1 cellular context compared by ENCODE assay signal in the genomic region with DNA sequence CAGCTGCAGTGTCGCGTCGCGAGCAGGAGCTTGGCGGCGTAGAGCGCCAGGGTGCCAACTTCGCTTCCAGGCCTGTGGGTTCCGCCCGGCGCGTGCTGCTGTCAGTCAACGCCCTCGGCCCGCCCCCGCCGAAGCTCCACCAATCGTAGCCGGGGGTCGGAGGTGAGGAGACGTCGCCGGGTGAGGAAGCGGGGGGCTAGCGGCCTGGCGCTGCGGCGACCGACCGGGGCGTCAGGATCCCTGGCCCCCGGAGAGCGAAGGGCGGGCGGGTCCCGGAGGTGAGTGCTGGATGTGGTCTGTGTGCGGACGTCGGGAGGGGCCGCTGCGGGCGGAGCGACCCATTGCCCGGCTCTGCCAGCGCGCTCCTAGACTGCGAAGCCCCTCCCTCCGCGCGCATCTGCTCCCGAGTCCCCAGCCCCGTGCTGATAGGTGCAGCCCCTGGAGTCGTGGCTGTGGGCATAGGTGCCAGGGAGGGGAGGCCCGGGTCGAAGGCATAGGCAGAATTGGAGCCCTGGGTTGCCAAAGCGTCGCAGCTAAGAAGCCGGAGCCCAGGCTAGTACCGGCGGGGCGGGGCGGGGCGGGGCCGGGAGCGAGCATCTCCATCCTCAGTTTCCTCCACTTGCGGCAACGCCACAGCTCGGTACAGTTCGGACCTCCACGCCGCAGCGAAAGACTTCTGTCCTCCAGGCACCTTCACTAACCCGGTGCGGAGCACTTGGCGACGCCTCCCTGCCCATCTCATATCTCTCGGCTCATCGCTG.
TF ChIP-seq lines count a peak whose summit lies in the region.

A gene (plus strand): TSS at position 165 of the 761 bp plus-strand sequence. CDS start 6,386 bp downstream, outside the sequence.

TF ChIP-seq in GM23338, 12 proteins besides CTCF, POLR2A, EP300 and RAD21:
- TF ChIP-seq, protein P1, sequence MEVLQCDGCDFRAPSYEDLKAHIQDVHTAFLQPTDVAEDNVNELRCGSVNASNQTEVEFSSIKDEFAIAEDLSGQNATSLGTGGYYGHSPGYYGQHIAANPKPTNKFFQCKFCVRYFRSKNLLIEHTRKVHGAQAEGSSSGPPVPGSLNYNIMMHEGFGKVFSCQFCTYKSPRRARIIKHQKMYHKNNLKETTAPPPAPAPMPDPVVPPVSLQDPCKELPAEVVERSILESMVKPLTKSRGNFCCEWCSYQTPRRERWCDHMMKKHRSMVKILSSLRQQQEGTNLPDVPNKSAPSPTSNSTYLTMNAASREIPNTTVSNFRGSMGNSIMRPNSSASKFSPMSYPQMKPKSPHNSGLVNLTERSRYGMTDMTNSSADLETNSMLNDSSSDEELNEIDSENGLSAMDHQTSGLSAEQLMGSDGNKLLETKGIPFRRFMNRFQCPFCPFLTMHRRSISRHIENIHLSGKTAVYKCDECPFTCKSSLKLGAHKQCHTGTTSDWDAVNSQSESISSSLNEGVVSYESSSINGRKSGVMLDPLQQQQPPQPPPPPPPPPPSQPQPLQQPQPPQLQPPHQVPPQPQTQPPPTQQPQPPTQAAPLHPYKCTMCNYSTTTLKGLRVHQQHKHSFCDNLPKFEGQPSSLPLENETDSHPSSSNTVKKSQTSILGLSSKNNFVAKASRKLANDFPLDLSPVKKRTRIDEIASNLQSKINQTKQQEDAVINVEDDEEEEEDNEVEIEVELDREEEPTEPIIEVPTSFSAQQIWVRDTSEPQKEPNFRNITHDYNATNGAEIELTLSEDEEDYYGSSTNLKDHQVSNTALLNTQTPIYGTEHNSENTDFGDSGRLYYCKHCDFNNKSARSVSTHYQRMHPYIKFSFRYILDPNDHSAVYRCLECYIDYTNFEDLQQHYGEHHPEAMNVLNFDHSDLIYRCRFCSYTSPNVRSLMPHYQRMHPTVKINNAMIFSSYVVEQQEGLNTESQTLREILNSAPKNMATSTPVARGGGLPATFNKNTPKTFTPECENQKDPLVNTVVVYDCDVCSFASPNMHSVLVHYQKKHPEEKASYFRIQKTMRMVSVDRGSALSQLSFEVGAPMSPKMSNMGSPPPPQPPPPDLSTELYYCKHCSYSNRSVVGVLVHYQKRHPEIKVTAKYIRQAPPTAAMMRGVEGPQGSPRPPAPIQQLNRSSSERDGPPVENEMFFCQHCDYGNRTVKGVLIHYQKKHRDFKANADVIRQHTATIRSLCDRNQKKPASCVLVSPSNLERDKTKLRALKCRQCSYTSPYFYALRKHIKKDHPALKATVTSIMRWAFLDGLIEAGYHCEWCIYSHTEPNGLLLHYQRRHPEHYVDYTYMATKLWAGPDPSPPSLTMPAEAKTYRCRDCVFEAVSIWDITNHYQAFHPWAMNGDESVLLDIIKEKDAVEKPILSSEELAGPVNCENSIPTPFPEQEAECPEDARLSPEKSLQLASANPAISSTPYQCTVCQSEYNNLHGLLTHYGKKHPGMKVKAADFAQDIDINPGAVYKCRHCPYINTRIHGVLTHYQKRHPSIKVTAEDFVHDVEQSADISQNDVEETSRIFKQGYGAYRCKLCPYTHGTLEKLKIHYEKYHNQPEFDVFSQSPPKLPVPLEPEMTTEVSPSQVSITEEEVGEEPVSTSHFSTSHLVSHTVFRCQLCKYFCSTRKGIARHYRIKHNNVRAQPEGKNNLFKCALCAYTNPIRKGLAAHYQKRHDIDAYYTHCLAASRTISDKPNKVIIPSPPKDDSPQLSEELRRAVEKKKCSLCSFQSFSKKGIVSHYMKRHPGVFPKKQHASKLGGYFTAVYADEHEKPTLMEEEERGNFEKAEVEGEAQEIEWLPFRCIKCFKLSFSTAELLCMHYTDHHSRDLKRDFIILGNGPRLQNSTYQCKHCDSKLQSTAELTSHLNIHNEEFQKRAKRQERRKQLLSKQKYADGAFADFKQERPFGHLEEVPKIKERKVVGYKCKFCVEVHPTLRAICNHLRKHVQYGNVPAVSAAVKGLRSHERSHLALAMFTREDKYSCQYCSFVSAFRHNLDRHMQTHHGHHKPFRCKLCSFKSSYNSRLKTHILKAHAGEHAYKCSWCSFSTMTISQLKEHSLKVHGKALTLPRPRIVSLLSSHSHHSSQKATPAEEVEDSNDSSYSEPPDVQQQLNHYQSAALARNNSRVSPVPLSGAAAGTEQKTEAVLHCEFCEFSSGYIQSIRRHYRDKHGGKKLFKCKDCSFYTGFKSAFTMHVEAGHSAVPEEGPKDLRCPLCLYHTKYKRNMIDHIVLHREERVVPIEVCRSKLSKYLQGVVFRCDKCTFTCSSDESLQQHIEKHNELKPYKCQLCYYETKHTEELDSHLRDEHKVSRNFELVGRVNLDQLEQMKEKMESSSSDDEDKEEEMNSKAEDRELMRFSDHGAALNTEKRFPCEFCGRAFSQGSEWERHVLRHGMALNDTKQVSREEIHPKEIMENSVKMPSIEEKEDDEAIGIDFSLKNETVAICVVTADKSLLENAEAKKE (CRISPR knock-in tag; IDR thresholded peaks at IDR 0.05): no peak
- TF ChIP-seq, protein P2, sequence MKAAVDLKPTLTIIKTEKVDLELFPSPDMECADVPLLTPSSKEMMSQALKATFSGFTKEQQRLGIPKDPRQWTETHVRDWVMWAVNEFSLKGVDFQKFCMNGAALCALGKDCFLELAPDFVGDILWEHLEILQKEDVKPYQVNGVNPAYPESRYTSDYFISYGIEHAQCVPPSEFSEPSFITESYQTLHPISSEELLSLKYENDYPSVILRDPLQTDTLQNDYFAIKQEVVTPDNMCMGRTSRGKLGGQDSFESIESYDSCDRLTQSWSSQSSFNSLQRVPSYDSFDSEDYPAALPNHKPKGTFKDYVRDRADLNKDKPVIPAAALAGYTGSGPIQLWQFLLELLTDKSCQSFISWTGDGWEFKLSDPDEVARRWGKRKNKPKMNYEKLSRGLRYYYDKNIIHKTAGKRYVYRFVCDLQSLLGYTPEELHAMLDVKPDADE (IDR thresholded peaks at IDR 0.05): peak; percentile 7; the same call in 1 of the 2 replicates
- TF ChIP-seq STAT1 (IDR thresholded peaks at IDR 0.05; ENCODE audit: unreplicated experiment) (no peak), NANOG (IDR thresholded peaks at IDR 0.05; ENCODE audit: borderline replicate concordance) (no peak), EZH2 (IDR thresholded peaks at IDR 0.05; ENCODE audit: low read depth, unreplicated experiment) (no peak), POLR2AphosphoS5 (IDR thresholded peaks at IDR 0.05; ENCODE audit: low read depth) (peak; percentile 55), ZNF331 (CRISPR knock-in tag; IDR thresholded peaks at IDR 0.05; ENCODE audit: low read depth) (no peak), CREB1 (CRISPR knock-in tag; IDR thresholded peaks at IDR 0.05; ENCODE audit: low read depth) (peak; percentile 53; the same call in 1 of the 2 replicates), JUNB (IDR thresholded peaks at IDR 0.05; ENCODE audit: unreplicated experiment) (no peak), ZNF114 (CRISPR knock-in tag; IDR thresholded peaks at IDR 0.05) (no peak)
- TF ChIP-seq, protein P3, sequence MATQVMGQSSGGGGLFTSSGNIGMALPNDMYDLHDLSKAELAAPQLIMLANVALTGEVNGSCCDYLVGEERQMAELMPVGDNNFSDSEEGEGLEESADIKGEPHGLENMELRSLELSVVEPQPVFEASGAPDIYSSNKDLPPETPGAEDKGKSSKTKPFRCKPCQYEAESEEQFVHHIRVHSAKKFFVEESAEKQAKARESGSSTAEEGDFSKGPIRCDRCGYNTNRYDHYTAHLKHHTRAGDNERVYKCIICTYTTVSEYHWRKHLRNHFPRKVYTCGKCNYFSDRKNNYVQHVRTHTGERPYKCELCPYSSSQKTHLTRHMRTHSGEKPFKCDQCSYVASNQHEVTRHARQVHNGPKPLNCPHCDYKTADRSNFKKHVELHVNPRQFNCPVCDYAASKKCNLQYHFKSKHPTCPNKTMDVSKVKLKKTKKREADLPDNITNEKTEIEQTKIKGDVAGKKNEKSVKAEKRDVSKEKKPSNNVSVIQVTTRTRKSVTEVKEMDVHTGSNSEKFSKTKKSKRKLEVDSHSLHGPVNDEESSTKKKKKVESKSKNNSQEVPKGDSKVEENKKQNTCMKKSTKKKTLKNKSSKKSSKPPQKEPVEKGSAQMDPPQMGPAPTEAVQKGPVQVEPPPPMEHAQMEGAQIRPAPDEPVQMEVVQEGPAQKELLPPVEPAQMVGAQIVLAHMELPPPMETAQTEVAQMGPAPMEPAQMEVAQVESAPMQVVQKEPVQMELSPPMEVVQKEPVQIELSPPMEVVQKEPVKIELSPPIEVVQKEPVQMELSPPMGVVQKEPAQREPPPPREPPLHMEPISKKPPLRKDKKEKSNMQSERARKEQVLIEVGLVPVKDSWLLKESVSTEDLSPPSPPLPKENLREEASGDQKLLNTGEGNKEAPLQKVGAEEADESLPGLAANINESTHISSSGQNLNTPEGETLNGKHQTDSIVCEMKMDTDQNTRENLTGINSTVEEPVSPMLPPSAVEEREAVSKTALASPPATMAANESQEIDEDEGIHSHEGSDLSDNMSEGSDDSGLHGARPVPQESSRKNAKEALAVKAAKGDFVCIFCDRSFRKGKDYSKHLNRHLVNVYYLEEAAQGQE (IDR thresholded peaks at IDR 0.05; ENCODE audit: unreplicated experiment): no peak
TF ChIP-seq in GM23338: peak in this region for 3.
